In the genomic region with DNA sequence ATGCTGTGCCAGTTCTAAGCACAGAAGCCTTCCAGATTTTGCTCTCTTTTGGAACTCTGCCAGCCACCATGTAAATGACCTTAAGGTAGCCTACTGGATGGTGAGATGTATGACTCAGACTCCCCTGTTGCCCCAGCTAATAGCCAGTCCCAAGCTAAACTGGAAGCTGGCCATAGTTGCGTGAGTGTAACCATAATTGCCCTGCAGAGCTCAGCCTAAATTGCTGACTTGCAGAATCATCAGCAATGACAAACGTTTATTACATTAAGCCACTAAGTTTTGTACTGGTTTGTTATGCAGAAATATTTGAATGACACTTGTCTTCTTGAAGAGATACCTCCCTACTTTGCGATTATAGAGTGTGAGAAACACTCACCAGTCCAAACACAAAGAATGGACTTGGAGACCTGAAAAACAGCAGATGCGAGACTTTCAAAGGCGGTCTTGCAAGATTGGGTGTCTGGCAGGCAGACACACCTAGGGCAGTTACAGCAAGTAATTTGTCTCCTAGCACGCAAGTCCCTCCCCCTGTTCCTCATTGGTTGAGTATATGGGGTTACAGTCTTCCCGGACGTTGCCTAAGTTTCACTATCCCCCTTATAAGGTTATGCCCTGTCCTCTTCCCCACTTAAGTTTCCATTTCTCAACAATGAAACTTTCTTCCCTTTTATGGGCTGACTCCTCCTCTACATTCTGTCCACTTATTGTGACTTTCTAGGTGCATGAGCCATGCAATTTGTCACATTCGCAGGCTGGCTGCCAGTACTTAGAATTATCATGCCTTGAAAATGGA, we compare ENCODE assay signal across 10 cellular contexts.
DNase-seq lines count a peak whose midpoint lies in the region; ATAC-seq and TF ChIP-seq lines count a peak whose summit lies in the region.
"Had no signal": no experiment of that assay in that cellular context is flagged by ENCODE, and none has a peak within 500 bp of the region (broad histone marks: within the 10 kb centered on the region; RNA-seq: fewer than 3 reads in every experiment).

No MANE protein-coding gene starts in this region.

- ATAC-seq in GM21576 (IDR thresholded peaks at IDR 0.05; ENCODE audit: unreplicated experiment) = peak; percentile 65
- ATAC-seq: foreskin keratinocyte had no signal

- DNase-seq in DMS 273 treated with DMSO at 0.1 percent for 48 hours (lab: John Stamatoyannopoulos, UW) (peak; percentile 78), NCI-H1105 (lab: John Stamatoyannopoulos, UW) (peak; percentile 27), cardiac fibroblast (ENCODE audit: low read depth in 2 of 2) (peak; percentile 86 to 87), myocyte (ENCODE audit: low read depth) (peak; percentile 74), activated gamma-delta T cell (lab: John Stamatoyannopoulos, UW) (no peak), cortex of kidney (lab: John Stamatoyannopoulos, UW) (no peak), NCI-H1436 treated with DMSO at 0.1 percent for 48 hours (lab: John Stamatoyannopoulos, UW) (no peak)

- no peak for TF ChIP-seq CTCF in cardiac fibroblast (IDR thresholded peaks at IDR 0.05; ENCODE audit: low read depth, low read length)

- H3K4me3 ChIP-seq in cardiac fibroblast (replicated peaks in 1 of 2; ENCODE audit: low read depth in 2 of 2, low read length in 2 of 2) = no peak overlapping the region
- H3K4me3 ChIP-seq: thoracic aorta had no signal

Comparison
In these comparisons a context has a peak if more than half of its experiments do, and no peak if none do; other contexts are left out.
1. DNase-seq: peak in DMS 273 treated with DMSO at 0.1 percent for 48 hours (single experiment), NCI-H1105 (single experiment), cardiac fibroblast (2 of 2) and myocyte (single experiment); none in activated gamma-delta T cell (single experiment), cortex of kidney (single experiment) and NCI-H1436 treated with DMSO at 0.1 percent for 48 hours (single experiment).